8 cellular contexts compared by ENCODE assay signal in the genomic region with DNA sequence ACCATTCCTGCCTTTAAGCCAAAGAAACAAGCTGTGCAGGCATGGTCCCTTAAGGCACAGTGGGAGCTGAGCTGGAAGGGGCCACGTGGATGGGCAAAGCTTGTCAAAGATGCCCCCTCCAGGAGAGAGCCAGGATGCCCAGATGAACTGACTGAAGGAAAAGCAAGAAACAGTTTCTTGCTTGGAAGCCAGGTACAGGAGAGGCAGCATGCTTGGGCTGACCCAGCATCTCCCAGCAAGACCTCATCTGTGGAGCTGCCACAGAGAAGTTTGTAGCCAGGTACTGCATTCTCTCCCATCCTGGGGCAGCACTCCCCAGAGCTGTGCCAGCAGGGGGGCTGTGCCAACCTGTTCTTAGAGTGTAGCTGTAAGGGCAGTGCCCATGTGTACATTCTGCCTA. TPM values are rescaled to one million over a fixed set of nuclear protein-coding genes. Genes with fewer than 3 reads are reported as not detected.
DNase-seq lines count a peak whose midpoint lies in the region; ATAC-seq and TF ChIP-seq lines count a peak whose summit lies in the region.

No MANE protein-coding gene starts in this region.

- no peaks in the 10 kb centered on the region for H3K27me3 ChIP-seq in H9 (ENCODE audit: insufficient read depth, low read length)

- no peaks in the 10 kb centered on the region for H3K79me1 ChIP-seq in H9 (ENCODE audit: insufficient read depth, low read depth, low read length, poor library complexity, severe bottlenecking)

- H3K4me1 Mint-ChIP-seq in H9 = peaks cover 33 to 34% of the 10 kb centered on the region in 2 experiments
- peaks cover 13% of the 10 kb centered on the region for H3K4me1 Mint-ChIP-seq in glutamatergic neuron (ENCODE audit: low read depth, unreplicated experiment)

- no peak overlapping the region for H3K9ac ChIP-seq in H9 (ENCODE audit: extremely low read depth, insufficient read length, low read length)

- H4K20me1 ChIP-seq in H9 (ENCODE audit: control insufficient read depth, insufficient read depth, insufficient read length) = no peaks in the 10 kb centered on the region

- H3K4me3 Mint-ChIP-seq in H9 = peak overlapping the region; percentile 93
- peak overlapping the region; percentile 100 for H3K4me3 Mint-ChIP-seq in glutamatergic neuron (ENCODE audit: unreplicated experiment)

- DNase-seq in H9 (no peak), glutamatergic neuron (no peak), 8988T (no peak), amniotic stem cell (lab: John Stamatoyannopoulos, UW) (no peak)

- no peak overlapping the region for H3K4ac ChIP-seq in H9 (ENCODE audit: low read depth, low read length)

- H3K9me3 ChIP-seq in H9 (ENCODE audit: control insufficient read depth, low read depth, low read length) = no peaks in the 10 kb centered on the region

- TF ChIP-seq CTCF in H9 (conservative IDR thresholded peaks at IDR 0.05) (no peak), WI38 (IDR thresholded peaks at IDR 0.05; ENCODE audit: low read depth, low read length) (no peak), glutamatergic neuron (IDR thresholded peaks at IDR 0.05; ENCODE audit: partially characterized antibody, unreplicated experiment) (no peak)

- H3K27ac ChIP-seq in H9 (ENCODE audit: insufficient read length, low read depth, low read length) (no peak overlapping the region), skin epidermis (peak overlapping the region in 18 of 21 experiments; percentile 89 to 98 (median 96))

- H3K4me3 ChIP-seq in WI38 (ENCODE audit: low read depth, low read length) (peak overlapping the region; percentile 64), skin epidermis (peak overlapping the region in 2 of 7 experiments; percentile 16 to 82)

- H3K9me3 Mint-ChIP-seq in H9 (no peaks in the 10 kb centered on the region), glutamatergic neuron (ENCODE audit: unreplicated experiment) (peaks cover 8% of the 10 kb centered on the region)

- WGBS in H9 (ENCODE audit: extremely low coverage, insufficient read length, low lambda C conversion rate) = no CpG with 5 or more reads among the region's 1 CpG

- H3K23me2 ChIP-seq in H9 (ENCODE audit: insufficient read length, low read depth, low read length, poor library complexity, severe bottlenecking) = peaks cover 19% of the 10 kb centered on the region

- peak overlapping the region in 1 of 3 experiments; percentile 20; a peak in 1 of 7 replicates for H3K27ac Mint-ChIP-seq in H9
- H3K27ac Mint-ChIP-seq in glutamatergic neuron (ENCODE audit: unreplicated experiment) = no peak overlapping the region

- H3K56ac ChIP-seq in H9 (ENCODE audit: insufficient read length, low read depth, low read length) = no peak overlapping the region

- no peak overlapping the region for H4K8ac ChIP-seq in H9 (replicated peaks; ENCODE audit: insufficient read length, low read depth, low read length)

- H3K4me1 ChIP-seq in H9 (ENCODE audit: insufficient read depth, low read length) = no peaks in the 10 kb centered on the region; the same call in 1 of the 2 replicates

- no peak overlapping the region for H2BK15ac ChIP-seq in H9 (ENCODE audit: low read depth, low read length)

- H2AFZ ChIP-seq in H9 (ENCODE audit: low read length) = no peak overlapping the region

- H3K36me3 Mint-ChIP-seq in H9 (ENCODE audit: insufficient read depth in 1 of 3, low read depth in 3 of 3) (peaks cover 16 to 28% (median 19%) of the 10 kb centered on the region in 3 experiments), glutamatergic neuron (ENCODE audit: unreplicated experiment) (no peaks in the 10 kb centered on the region)

- H3T11ph ChIP-seq in H9 (ENCODE audit: low read length) = no peak overlapping the region

- H4K91ac ChIP-seq in H9 (ENCODE audit: insufficient read length, low read depth, low read length) = no peak overlapping the region

- no peak for ATAC-seq in HG03342 (IDR thresholded peaks at IDR 0.05; ENCODE audit: unreplicated experiment)
- ATAC-seq in GM19397 (IDR thresholded peaks at IDR 0.05; ENCODE audit: unreplicated experiment) = no peak

- H3K27me3 Mint-ChIP-seq in H9 (ENCODE audit: low read depth) = peaks cover 28% of the 10 kb centered on the region
- peaks cover 14% of the 10 kb centered on the region for H3K27me3 Mint-ChIP-seq in glutamatergic neuron (ENCODE audit: unreplicated experiment)

- 0 out of 2 replicates have a peak, but pooled peaks cover 3% of the 10 kb centered on the region for H3K79me2 ChIP-seq in H9 (ENCODE audit: insufficient read depth, low read length)

- H4K5ac ChIP-seq in H9 (ENCODE audit: insufficient read length, low read depth, low read length) = no peak overlapping the region

- no peak overlapping the region for H2BK5ac ChIP-seq in H9 (ENCODE audit: insufficient read length, low read length)

- no peak overlapping the region for H2BK20ac ChIP-seq in H9 (ENCODE audit: low read depth, low read length, poor library complexity, severe bottlenecking)

- H3K14ac ChIP-seq in H9 (ENCODE audit: insufficient read depth, low read length) = no peak overlapping the region

- no peak overlapping the region for H2BK120ac ChIP-seq in H9 (ENCODE audit: low read depth, low read length, poor library complexity, severe bottlenecking)

- no peak overlapping the region for H3K23ac ChIP-seq in H9 (ENCODE audit: insufficient read length, low read depth, low read length)

- no peak overlapping the region for H2BK12ac ChIP-seq in H9 (ENCODE audit: insufficient read length, low read depth, low read length)

- H2AK5ac ChIP-seq in H9 (ENCODE audit: insufficient read length, low read length) = no peak overlapping the region

- H3K18ac ChIP-seq in H9 (ENCODE audit: insufficient read length, low read depth, low read length) = no peak overlapping the region

- peak overlapping the region; percentile 97 for H3K4me2 ChIP-seq in H9 (ENCODE audit: insufficient read depth, insufficient read length, low read length)

RNA-seq across cellular contexts. Expression of gene SLC50A1, which starts 1.3 kb away (rescaled TPM):
- total RNA-seq in H9 (2021) (24.9 and 26.0 TPM in 2 replicates), glutamatergic neuron (ENCODE audit: unreplicated experiment) (8.6 TPM)

RNA-seq across cellular contexts. Expression of gene DPM3, which starts 6.0 kb away (rescaled TPM):
- total RNA-seq in H9 (2021) (47.4 and 48.5 TPM in 2 replicates), glutamatergic neuron (ENCODE audit: unreplicated experiment) (27.7 TPM)

RNA-seq across cellular contexts. Expression of gene EFNA1, which starts 6.6 kb away (rescaled TPM):
- total RNA-seq in H9 (2021) (1.4 and 1.9 TPM in 2 replicates), glutamatergic neuron (ENCODE audit: unreplicated experiment) (1.7 TPM)

RNA-seq across cellular contexts. Expression of gene KRTCAP2, which starts 38.8 kb away (rescaled TPM):
- total RNA-seq in H9 (2021) (149 and 152 TPM in 2 replicates), glutamatergic neuron (ENCODE audit: unreplicated experiment) (108 TPM)

RNA-seq across cellular contexts. Expression of gene TRIM46, which starts 39.3 kb away (rescaled TPM):
- 16.5 and 18.4 TPM in 2 replicates for total RNA-seq in H9 (2021)
- total RNA-seq in glutamatergic neuron (ENCODE audit: unreplicated experiment) = 30.4 TPM
